8 cellular contexts compared by ENCODE assay signal in the genomic region with DNA sequence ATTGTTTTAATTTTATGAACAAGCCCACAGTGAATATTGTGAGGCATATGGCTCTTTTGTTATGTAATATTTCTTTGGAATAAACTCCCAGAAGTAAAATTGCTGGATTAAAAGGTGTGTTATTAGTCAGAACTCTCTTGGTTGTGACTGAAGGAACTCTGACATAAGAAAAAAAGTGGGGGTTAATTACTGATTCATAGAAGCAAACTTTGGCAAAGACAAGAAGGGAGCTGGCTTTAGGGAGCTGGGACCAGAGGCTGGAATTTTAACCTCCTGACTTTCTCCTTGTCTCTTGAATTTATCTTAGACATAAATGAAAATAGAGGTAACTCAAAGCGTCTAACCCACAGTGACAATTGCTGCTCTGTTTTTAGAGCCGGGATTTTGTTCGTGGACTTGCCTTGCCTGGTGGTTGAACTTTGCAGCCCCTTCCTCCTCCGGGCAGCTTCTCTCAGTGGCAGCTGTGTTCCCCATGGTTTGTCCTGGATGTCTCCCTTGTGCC. TPM values are rescaled to one million over a fixed set of nuclear protein-coding genes. Genes with fewer than 3 reads are reported as not detected.
DNase-seq lines count a peak whose midpoint lies in the region; ATAC-seq and TF ChIP-seq lines count a peak whose summit lies in the region.

No MANE protein-coding gene starts in this region.

- H3K36me3 ChIP-seq in MG63, result no peaks in the 10 kb centered on the region; the same call in 1 of the 2 replicates
- no peaks in the 10 kb centered on the region for H3K36me3 ChIP-seq in duodenal mucosa (ENCODE audit: control insufficient read depth in 1 of 2, insufficient read depth in 2 of 2, low read length in 2 of 2)

- peaks cover 11 to 13% of the 10 kb centered on the region in 2 donors for H3K4me1 ChIP-seq in duodenal mucosa (ENCODE audit: control insufficient read depth in 1 of 2, insufficient read depth in 2 of 2, low read length in 2 of 2)

- H3K9me3 Mint-ChIP-seq in natural killer cell, result no peaks in the 10 kb centered on the region

- peaks cover 12 to 31% of the 10 kb centered on the region in 2 donors for H3K4me1 Mint-ChIP-seq in natural killer cell

- TF ChIP-seq CTCF in natural killer cell (IDR thresholded peaks at IDR 0.05), result no peak

- H3K4me3 ChIP-seq in MG63, result peak overlapping the region; percentile 61
- peak overlapping the region; percentile 70 to 71 for H3K4me3 ChIP-seq in duodenal mucosa (ENCODE audit: low read depth in 1 of 2, low read length in 2 of 2)

- intact Hi-C loops in natural killer cell (cut with micrococcal nuclease), result loop anchor here (2.0 kb wide), 3 partner anchors 31 to 773 kb away; a partner anchor contains a TSS

- H3K27me3 ChIP-seq in MG63 (no peaks in the 10 kb centered on the region), duodenal mucosa (ENCODE audit: control insufficient read depth in 1 of 2, insufficient read depth in 2 of 2, low read length in 2 of 2) (peaks cover 0 to 3% of the 10 kb centered on the region in 2 donors)

- H3K36me3 Mint-ChIP-seq in natural killer cell, result no peaks in the 10 kb centered on the region

- peak overlapping the region; percentile 97 to 98 for H3K27ac Mint-ChIP-seq in natural killer cell

- ATAC-seq in natural killer cell, result no peak
- ATAC-seq in GM18520 (IDR thresholded peaks at IDR 0.05; ENCODE audit: unreplicated experiment), result no peak
- ATAC-seq in HG03097 (IDR thresholded peaks at IDR 0.05; ENCODE audit: low FRiP score, unreplicated experiment), result no peak

- peak overlapping the region; percentile 64 to 68 for H3K9ac ChIP-seq in duodenal mucosa (ENCODE audit: low read depth in 1 of 2, low read length in 2 of 2)

- H3K4me3 Mint-ChIP-seq in natural killer cell, result peak overlapping the region; percentile 98

- peak overlapping the region; percentile 78 for H3K27ac ChIP-seq in duodenal mucosa (ENCODE audit: low read depth, low read length)

- H3K27me3 Mint-ChIP-seq in natural killer cell (ENCODE audit: low read depth in 2 of 2), result no peaks in the 10 kb centered on the region

- no peaks in the 10 kb centered on the region for H3K9me3 ChIP-seq in MG63
- no peaks in the 10 kb centered on the region for H3K9me3 ChIP-seq in duodenal mucosa (ENCODE audit: control insufficient read depth in 1 of 2, low read length in 2 of 2)

- peak; percentile 36 for DNase-seq in Daoy (ENCODE audit: low read depth)
- DNase-seq in MG63, result no peak
- no peak for DNase-seq in natural killer cell
- DNase-seq in GOT3 (lab: John Stamatoyannopoulos, UW), result no peak
- DNase-seq in stimulated activated CD4-positive, alpha-beta T cell treated with anti-CD3 and anti-CD28 coated beads, Interleukin-1b, Interleukin-23, amount 100 ng/mL, for 48 hours, result no peak

RNA-seq across cellular contexts. Expression of a gene that starts 27.9 kb away (rescaled TPM):
- 14.3 and 14.6 TPM in 2 replicates for total RNA-seq in Daoy (2014; rRNA removed; shearing (Covaris generic))
- 4.2 and 5.0 TPM in 2 replicates for total RNA-seq in MG63 (2014; rRNA removed; shearing (Covaris generic); ENCODE audit: low replicate concordance)
- total RNA-seq in natural killer cell, result 1 to 10 TPM; 4.1 to 8.4 (median 8.4) TPM
